Comparison of ENCODE assay signal across 8 cellular contexts in the genomic region with DNA sequence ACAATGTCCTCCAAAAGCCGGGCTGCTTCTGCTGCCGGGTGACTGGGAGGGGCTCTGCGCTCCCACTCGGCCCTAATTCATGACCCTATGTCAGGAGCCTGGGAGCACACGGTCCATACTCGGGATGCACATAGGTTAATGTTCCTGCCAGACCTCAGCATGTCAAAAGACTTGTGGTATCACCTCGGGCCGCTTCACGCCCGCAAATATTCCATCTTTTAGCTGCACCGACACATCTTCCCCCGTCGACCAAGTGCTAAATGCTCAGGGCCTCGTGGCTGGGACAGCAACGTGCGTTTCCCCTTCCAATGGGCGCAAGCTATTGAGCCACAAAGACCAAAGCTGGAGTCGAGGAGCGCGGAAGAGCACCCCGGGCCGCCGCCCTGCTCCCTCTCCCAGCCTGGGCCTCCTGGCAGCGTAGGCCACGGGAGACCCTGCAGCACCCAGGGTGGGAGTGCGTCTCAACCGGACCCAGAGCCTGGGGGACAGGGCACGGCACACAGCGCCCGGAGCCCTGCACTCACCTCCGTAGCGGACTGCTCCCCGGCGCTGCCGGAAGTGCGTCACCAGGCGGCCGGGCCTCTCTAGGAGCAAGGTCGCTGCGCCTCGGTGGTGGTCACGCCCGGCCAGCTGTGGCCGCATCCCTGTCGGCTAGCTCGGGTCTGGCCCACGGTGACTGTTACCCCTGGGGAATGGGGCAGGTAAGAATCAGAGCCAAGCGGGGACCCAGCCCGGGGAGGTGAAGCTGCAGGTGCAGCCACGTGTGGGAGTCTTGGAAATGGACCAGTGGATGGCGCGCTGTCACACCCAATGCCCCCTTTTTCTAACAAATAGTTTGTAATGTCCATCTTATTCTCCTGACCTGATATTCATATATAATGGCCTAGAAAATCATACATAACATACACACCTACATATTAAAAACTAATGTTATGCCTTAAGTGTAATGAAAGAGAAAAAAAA. TPM values are rescaled to one million over a fixed set of nuclear protein-coding genes. Genes with fewer than 3 reads are reported as not detected.
DNase-seq lines count a peak whose midpoint lies in the region; ATAC-seq and TF ChIP-seq lines count a peak whose summit lies in the region.

A gene (minus strand): TSS at position 562 of the 963 bp plus-strand sequence. CDS start 5,451 bp downstream, outside the sequence.

- ATAC-seq in GM21825 (IDR thresholded peaks at IDR 0.05; ENCODE audit: unreplicated experiment) (peak; percentile 98), omental fat pad (ENCODE audit: low FRiP score) (peak; percentile 97)

- H3K4me1 ChIP-seq in ES-I3 (ENCODE audit: insufficient read depth, low read length) (no peaks in the 10 kb centered on the region), suprapubic skin (peaks cover 20% of the 10 kb centered on the region)

- H3K4me1 Mint-ChIP-seq in activated naive CD4-positive, alpha-beta T cell treated with anti-CD3 and anti-CD28 coated beads, Interleukin-2, amount 50 U/mL, for 24 hours = peaks cover 25% of the 10 kb centered on the region

- H3K4me3 Mint-ChIP-seq in activated naive CD4-positive, alpha-beta T cell treated with anti-CD3 and anti-CD28 coated beads, Interleukin-2, amount 50 U/mL, for 24 hours = peak within 1 kb of the TSS; percentile 97

- TF ChIP-seq POLR2A in suprapubic skin (IDR thresholded peaks at IDR 0.05) = peak in 1 of 2 donors; percentile 57

- no peaks in the 10 kb centered on the region for H3K27me3 ChIP-seq in suprapubic skin

- peaks cover 1% of the 10 kb centered on the region for H3K36me3 Mint-ChIP-seq in activated naive CD4-positive, alpha-beta T cell treated with anti-CD3 and anti-CD28 coated beads, Interleukin-2, amount 50 U/mL, for 24 hours

- no peaks in the 10 kb centered on the region for H3K9me3 Mint-ChIP-seq in activated naive CD4-positive, alpha-beta T cell treated with anti-CD3 and anti-CD28 coated beads, Interleukin-2, amount 50 U/mL, for 24 hours

- H3K4me3 ChIP-seq in SK-N-MC = peak within 1 kb of the TSS; percentile 88
- peak within 1 kb of the TSS; percentile 96 for H3K4me3 ChIP-seq in suprapubic skin

- peak within 1 kb of the TSS; percentile 98 for H3K27ac Mint-ChIP-seq in activated naive CD4-positive, alpha-beta T cell treated with anti-CD3 and anti-CD28 coated beads, Interleukin-2, amount 50 U/mL, for 24 hours

- H3K27me3 Mint-ChIP-seq in activated naive CD4-positive, alpha-beta T cell treated with anti-CD3 and anti-CD28 coated beads, Interleukin-2, amount 50 U/mL, for 24 hours = no peaks in the 10 kb centered on the region

- no peaks in the 10 kb centered on the region for H3K36me3 ChIP-seq in ES-I3 (ENCODE audit: insufficient read depth, low read length)
- no peaks in the 10 kb centered on the region for H3K36me3 ChIP-seq in SK-N-MC (ENCODE audit: insufficient read depth, low read length)
- H3K36me3 ChIP-seq in suprapubic skin = no peaks in the 10 kb centered on the region

- peak; percentile 57 to 63 for DNase-seq in Kasumi-1 (lab: John Stamatoyannopoulos, UW)
- DNase-seq in SK-N-MC (ENCODE audit: low read depth, low spot score) = no peak
- DNase-seq in globus pallidus (ENCODE audit: low spot score) = peak; percentile 83
- DNase-seq in omental fat pad (ENCODE audit: low spot score) = peak; percentile 60
- DNase-seq in suprapubic skin (ENCODE audit: low spot score in 2 of 2) = peak; percentile 89 to 93

- TF ChIP-seq CTCF in omental fat pad (IDR thresholded peaks at IDR 0.05) (no peak), suprapubic skin (IDR thresholded peaks at IDR 0.05) (no peak)

- peak within 1 kb of the TSS; percentile 88 for H3K9ac ChIP-seq in ES-I3 (ENCODE audit: low read depth, low read length)
- peak within 1 kb of the TSS; percentile 85 for H3K9ac ChIP-seq in SK-N-MC (ENCODE audit: insufficient read length)

- no peak for TF ChIP-seq EP300 in suprapubic skin (IDR thresholded peaks at IDR 0.05)

- H3K9me3 ChIP-seq in ES-I3 (ENCODE audit: control insufficient read depth, insufficient read depth, low read length) (no peaks in the 10 kb centered on the region), SK-N-MC (ENCODE audit: low read depth, low read length) (no peaks in the 10 kb centered on the region), suprapubic skin (no peaks in the 10 kb centered on the region)

- H3K27ac ChIP-seq in SK-N-MC = no peak within 1 kb of the TSS
- H3K27ac ChIP-seq in suprapubic skin = peak within 1 kb of the TSS; percentile 83

- 2% methylated on average over 25 of the region's 52 CpGs for WGBS in suprapubic skin

RNA-seq across cellular contexts. Expression of the gene that starts here (rescaled TPM):
- total RNA-seq in omental fat pad = 10 to 100 TPM in 1 of 4 donors, 1 to 10 TPM in 3; 4.1 to 10.1 (median 7.3) TPM
- 1 to 10 TPM; 2.5 to 5.8 (median 4.8) TPM for total RNA-seq in suprapubic skin
